8 cellular contexts compared by ENCODE assay signal in the genomic region with DNA sequence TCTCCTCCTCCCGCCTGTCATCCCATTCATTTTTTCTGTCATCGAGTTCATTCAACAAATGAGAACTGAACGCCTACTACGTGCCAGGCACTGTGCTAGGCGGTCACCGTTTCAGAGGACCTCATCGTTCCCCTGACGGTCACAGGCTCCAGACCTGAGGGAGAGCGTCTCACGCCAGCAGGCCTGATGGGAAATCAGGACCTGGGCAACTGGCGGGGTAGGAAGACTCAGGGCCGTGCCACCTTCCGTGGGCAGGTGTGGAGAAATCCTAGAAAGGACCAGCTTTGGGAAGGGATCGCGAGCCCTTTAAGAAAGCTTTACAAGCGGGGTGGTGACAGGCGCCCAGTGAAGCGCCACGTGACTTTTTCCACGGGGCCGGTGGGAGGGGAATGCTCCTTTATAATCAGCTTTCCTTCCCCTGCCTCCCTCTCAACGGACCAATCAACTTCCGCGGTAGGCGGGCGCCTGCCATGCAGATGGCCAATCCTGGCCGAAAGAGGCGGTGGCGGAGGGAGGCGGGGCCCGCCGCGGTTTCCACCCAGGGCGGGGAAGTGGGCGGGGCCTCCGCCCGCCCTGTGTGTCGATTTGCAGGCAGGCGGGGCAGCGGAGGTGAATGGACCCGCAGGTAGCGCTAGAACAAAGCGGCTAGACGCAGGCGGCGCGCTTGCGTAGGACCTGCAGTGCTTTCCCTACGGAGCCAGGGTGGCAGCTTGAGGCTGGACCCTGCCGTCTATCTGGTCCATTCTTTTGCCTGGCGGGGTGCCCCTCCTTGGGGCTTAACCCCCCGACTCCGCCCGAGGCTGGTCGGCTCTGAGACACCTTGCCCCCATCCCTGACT. TPM values are rescaled to one million over a fixed set of nuclear protein-coding genes. Genes with fewer than 3 reads are reported as not detected.
DNase-seq lines count a peak whose midpoint lies in the region; ATAC-seq and TF ChIP-seq lines count a peak whose summit lies in the region.

No MANE protein-coding gene starts in this region.

- H3K4me1 Mint-ChIP-seq in activated CD4-positive, alpha-beta T cell treated with anti-CD3 and anti-CD28 coated beads, Interleukin-2, amount 10 ng/mL, durations not matched to agents 7 days and 5 days = peaks cover 33% of the 10 kb centered on the region

- peak; percentile 81 for ATAC-seq in GM19351 (IDR thresholded peaks at IDR 0.05; ENCODE audit: unreplicated experiment)
- ATAC-seq in HG03520 (IDR thresholded peaks at IDR 0.05; ENCODE audit: unreplicated experiment) = peak; percentile 81

- no peaks in the 10 kb centered on the region for H3K27me3 ChIP-seq in layer of hippocampus (ENCODE audit: control insufficient read depth, insufficient read depth, low read length)

- peak overlapping the region; percentile 95 for H3K27ac Mint-ChIP-seq in activated CD4-positive, alpha-beta T cell treated with anti-CD3 and anti-CD28 coated beads, Interleukin-2, amount 10 ng/mL, durations not matched to agents 7 days and 5 days

- no peaks in the 10 kb centered on the region for H3K27me3 Mint-ChIP-seq in activated CD4-positive, alpha-beta T cell treated with anti-CD3 and anti-CD28 coated beads, Interleukin-2, amount 10 ng/mL, durations not matched to agents 7 days and 5 days

- H3K4me3 Mint-ChIP-seq in activated CD4-positive, alpha-beta T cell treated with anti-CD3 and anti-CD28 coated beads, Interleukin-2, amount 10 ng/mL, durations not matched to agents 7 days and 5 days = peak overlapping the region; percentile 87

- no peak for TF ChIP-seq CTCF in coronary artery (IDR thresholded peaks at IDR 0.05)

- DNase-seq in C1 segment of cervical spinal cord (lab: John Stamatoyannopoulos, UW) = peak; percentile 90 to 100 (median 98)
- peak; percentile 97 for DNase-seq in NCI-H526 treated with DMSO at 0.1 percent for 48 hours (lab: John Stamatoyannopoulos, UW)
- DNase-seq in activated CD4-positive, alpha-beta T cell treated with anti-CD3 and anti-CD28 coated beads, Interleukin-2, amount 10 ng/mL, durations not matched to agents 7 days and 5 days = peak; percentile 100
- peak; percentile 99 for DNase-seq in coronary artery (ENCODE audit: low spot score)
- DNase-seq in stimulated activated CD4-positive, alpha-beta T cell treated with anti-CD3 and anti-CD28 coated beads, Interleukin-1b, Interleukin-23, amount 100 ng/mL, for 24 hours (ENCODE audit: low read depth in 4 of 4, low spot score in 1 of 4) = peak; percentile 95 to 99 (median 98)

- POLR2A ChIA-PET in activated CD4-positive, alpha-beta T cell treated with anti-CD3 and anti-CD28 coated beads, Interleukin-2, amount 10 ng/mL, durations not matched to agents 7 days and 5 days (lab: Charles Lee) = no interaction called here

- peak overlapping the region; percentile 84 for H3K4me3 ChIP-seq in coronary artery

- H3K9me3 Mint-ChIP-seq in activated CD4-positive, alpha-beta T cell treated with anti-CD3 and anti-CD28 coated beads, Interleukin-2, amount 10 ng/mL, durations not matched to agents 7 days and 5 days = no peaks in the 10 kb centered on the region

- H3K36me3 Mint-ChIP-seq in activated CD4-positive, alpha-beta T cell treated with anti-CD3 and anti-CD28 coated beads, Interleukin-2, amount 10 ng/mL, durations not matched to agents 7 days and 5 days (ENCODE audit: low read depth) = peaks cover 14% of the 10 kb centered on the region

- H3K27ac ChIP-seq in coronary artery (peak overlapping the region; percentile 83 to 98), layer of hippocampus (ENCODE audit: low read depth, low read length) (peak overlapping the region; percentile 87)

- CTCF ChIA-PET in activated CD4-positive, alpha-beta T cell treated with anti-CD3 and anti-CD28 coated beads, Interleukin-2, amount 10 ng/mL, durations not matched to agents 7 days and 5 days (lab: Charles Lee) = interaction anchor here (0.6 to 2.3 kb wide), 17 partner anchors 13 to 355 kb away, joined by 3 to 12 read pairs (median 4); partner anchors contain the start of genes ACY1, PARP3 and RRP9

RNA-seq across cellular contexts. Expression of gene DUSP7, which starts 0.8 kb away (rescaled TPM):
- 10 to 100 TPM; 38.3 to 42.0 TPM for total RNA-seq in activated CD4-positive, alpha-beta T cell treated with anti-CD3 and anti-CD28 coated beads, Interleukin-2, amount 10 ng/mL, durations not matched to agents 7 days and 5 days

Comparison
In these comparisons a context has a peak if more than half of its experiments do, and no peak if none do; other contexts are left out.
1. Peak in every context shown above with its lines: DNase-seq, ATAC-seq, H3K4me3 ChIP-seq and H3K27ac ChIP-seq.